Comparison of ENCODE assay signal across 1 cellular context in genomic region chr5:135034186-135034962, GRCh38.
TF ChIP-seq lines count a peak whose summit lies in the region.

TSS of gene PITX1 (minus strand) at chr5:135034228. CDS start at chr5:135033881, 347 bp downstream.

TF ChIP-seq in H1, 55 proteins besides CTCF, POLR2A, EP300 and RAD21 (continued from another document):
- TF ChIP-seq POU5F1 (IDR thresholded peaks at IDR 0.05; ENCODE audit: low read depth, low read length) = no peak
- TF ChIP-seq CHD2 (IDR thresholded peaks at IDR 0.05; ENCODE audit: low read length) = no peak
- no peak for TF ChIP-seq SIRT6 (IDR thresholded peaks at IDR 0.05; ENCODE audit: low read length)
- no peak for TF ChIP-seq KDM1A (IDR thresholded peaks at IDR 0.05; ENCODE audit: borderline replicate concordance, low read length)
- TF ChIP-seq SP2 (IDR thresholded peaks at IDR 0.05; ENCODE audit: low read length) = no peak
- TF ChIP-seq CREB1 (IDR thresholded peaks at IDR 0.05) = no peak
- TF ChIP-seq SP1 (IDR thresholded peaks at IDR 0.05; ENCODE audit: low read depth, low read length) = no peak
- peak; percentile 69 for TF ChIP-seq RNF2 (IDR thresholded peaks at IDR 0.05; ENCODE audit: borderline replicate concordance, low read depth, low read length, missing control alignments, poor library complexity, severe bottlenecking)
- TF ChIP-seq EGR1 (IDR thresholded peaks at IDR 0.05; ENCODE audit: borderline replicate concordance, low read depth, low read length) = no peak; the same call in 1 of the 2 replicates
- no peak for TF ChIP-seq SAP30 (IDR thresholded peaks at IDR 0.05; ENCODE audit: insufficient read depth, insufficient replicate concordance, low read length)
- TF ChIP-seq CBX5 (IDR thresholded peaks at IDR 0.05; ENCODE audit: low read depth, low read length) = no peak
- TF ChIP-seq, protein P1, sequence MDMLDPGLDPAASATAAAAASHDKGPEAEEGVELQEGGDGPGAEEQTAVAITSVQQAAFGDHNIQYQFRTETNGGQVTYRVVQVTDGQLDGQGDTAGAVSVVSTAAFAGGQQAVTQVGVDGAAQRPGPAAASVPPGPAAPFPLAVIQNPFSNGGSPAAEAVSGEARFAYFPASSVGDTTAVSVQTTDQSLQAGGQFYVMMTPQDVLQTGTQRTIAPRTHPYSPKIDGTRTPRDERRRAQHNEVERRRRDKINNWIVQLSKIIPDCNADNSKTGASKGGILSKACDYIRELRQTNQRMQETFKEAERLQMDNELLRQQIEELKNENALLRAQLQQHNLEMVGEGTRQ (IDR thresholded peaks at IDR 0.05; ENCODE audit: low read length) = no peak
- TF ChIP-seq CHD1 (IDR thresholded peaks at IDR 0.05; ENCODE audit: low read depth, low read length) = no peak
- TF ChIP-seq MAFK (IDR thresholded peaks at IDR 0.05; ENCODE audit: low read depth, low read length) = no peak
TF ChIP-seq in H1: peak in this region for 5.
